ENCODE assay signal across 18 cellular contexts in the genomic region with DNA sequence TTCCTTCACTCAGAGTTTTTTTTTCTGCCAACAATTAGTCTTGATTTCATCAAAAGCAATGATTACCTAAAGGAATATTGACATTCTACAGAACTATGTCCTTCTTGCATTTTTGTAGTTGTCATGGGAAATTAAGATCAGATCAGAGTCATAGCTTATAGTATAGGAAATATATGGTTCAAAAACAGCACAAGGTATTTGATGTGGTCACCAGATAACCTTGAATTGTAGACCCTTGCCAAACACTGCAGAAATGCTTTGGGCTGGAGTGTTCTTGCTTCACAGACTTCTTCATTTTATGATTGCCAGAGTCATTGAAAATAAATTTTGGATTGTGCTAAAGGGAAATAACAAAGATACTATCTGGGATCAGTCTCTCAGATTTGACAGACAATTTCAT.
DNase-seq lines count a peak whose midpoint lies in the region; FAIRE-seq and TF ChIP-seq lines count a peak whose summit lies in the region.
"Had no signal": no experiment of that assay in that cellular context is flagged by ENCODE, and none has a peak within 500 bp of the region (broad histone marks: within the 10 kb centered on the region; RNA-seq: fewer than 3 reads in every experiment).

No MANE protein-coding gene starts in this region.

- H3K27me3 Mint-ChIP-seq in activated naive CD8-positive, alpha-beta T cell = no peaks in the 10 kb centered on the region
- H3K27me3 Mint-ChIP-seq in activated naive CD8-positive, alpha-beta T cell treated with anti-CD3 and anti-CD28 coated beads for 36 hours = no peaks in the 10 kb centered on the region
- H3K27me3 Mint-ChIP-seq in activated T-helper 2 cell treated with anti-CD3 and anti-CD28 coated beads, Interferon-gamma antibody, Interleukin-2, Interleukin-4, amounts not matched to agents 10 μg/mL and 5 μg/mL and 100 μg/mL, durations not matched to agents 14 hours and 24 hours and 36 hours (ENCODE audit: low read depth) = no peaks in the 10 kb centered on the region
- H3K27me3 Mint-ChIP-seq: CD4-positive, alpha-beta T cell had no signal

- H3K27ac Mint-ChIP-seq in activated naive CD8-positive, alpha-beta T cell = peak overlapping the region; percentile 70
- no peak overlapping the region for H3K27ac Mint-ChIP-seq in activated naive CD8-positive, alpha-beta T cell treated with anti-CD3 and anti-CD28 coated beads for 36 hours
- H3K27ac Mint-ChIP-seq in activated T-helper 2 cell treated with anti-CD3 and anti-CD28 coated beads, Interferon-gamma antibody, Interleukin-2, Interleukin-4, amounts not matched to agents 10 μg/mL and 5 μg/mL and 100 μg/mL, durations not matched to agents 14 hours and 24 hours and 36 hours = peak overlapping the region; percentile 60
- H3K27ac Mint-ChIP-seq: CD4-positive, alpha-beta T cell; H9; IgD-negative memory B cell had no signal

- no peak for TF ChIP-seq CTCF in D721Med (IDR thresholded peaks at IDR 0.05; ENCODE audit: insufficient read depth, missing control alignments)

- H3K4me1 Mint-ChIP-seq in activated naive CD8-positive, alpha-beta T cell (ENCODE audit: low read depth) = peaks cover 68% of the 10 kb centered on the region
- peaks cover 71% of the 10 kb centered on the region for H3K4me1 Mint-ChIP-seq in activated naive CD8-positive, alpha-beta T cell treated with anti-CD3 and anti-CD28 coated beads for 36 hours
- H3K4me1 Mint-ChIP-seq in activated T-helper 2 cell treated with anti-CD3 and anti-CD28 coated beads, Interferon-gamma antibody, Interleukin-2, Interleukin-4, amounts not matched to agents 10 μg/mL and 5 μg/mL and 100 μg/mL, durations not matched to agents 14 hours and 24 hours and 36 hours (ENCODE audit: low read depth) = peaks cover 87% of the 10 kb centered on the region
- H3K4me1 Mint-ChIP-seq: H9 had no signal

- TF ChIP-seq POLR2A in GM12891 (IDR thresholded peaks at IDR 0.05; ENCODE audit: low read depth, low read length) = no peak

- no peak overlapping the region for H3K4me3 Mint-ChIP-seq in activated naive CD8-positive, alpha-beta T cell
- no peak overlapping the region for H3K4me3 Mint-ChIP-seq in activated naive CD8-positive, alpha-beta T cell treated with anti-CD3 and anti-CD28 coated beads for 36 hours
- H3K4me3 Mint-ChIP-seq in activated T-helper 2 cell treated with anti-CD3 and anti-CD28 coated beads, Interferon-gamma antibody, Interleukin-2, Interleukin-4, amounts not matched to agents 10 μg/mL and 5 μg/mL and 100 μg/mL, durations not matched to agents 14 hours and 24 hours and 36 hours (ENCODE audit: low read depth) = no peak overlapping the region
- H3K4me3 Mint-ChIP-seq: CD4-positive, alpha-beta T cell; H9; IgD-negative memory B cell had no signal

- DNase-seq in activated naive CD8-positive, alpha-beta T cell treated with anti-CD3 and anti-CD28 coated beads for 36 hours = no peak
- DNase-seq in GM12891 (ENCODE audit: insufficient read length, low spot score) (no peak), D721Med (ENCODE audit: insufficient read length, low spot score) (no peak), NCI-H2107 (lab: John Stamatoyannopoulos, UW) (no peak)
- DNase-seq in activated T-helper 2 cell treated with anti-CD3 and anti-CD28 coated beads, Interferon-gamma antibody, Interleukin-2, Interleukin-4, amounts not matched to agents 10 μg/mL and 5 μg/mL and 100 μg/mL, durations not matched to agents 14 hours and 24 hours and 36 hours (ENCODE audit: low spot score) = no peak
- DNase-seq: ACHN; BE2C; Caco-2; CD4-positive, alpha-beta T cell; DMS153; DMS79; GF-D8; H9 had no signal

- FAIRE-seq in GM12891 (lab: Jason Lieb, UNC) (peak; percentile 50), D721Med (lab: Jason Lieb, UNC) (no peak)
- FAIRE-seq: A204.1, H1, HepG2 had no signal

- intact Hi-C loops in activated T-helper 2 cell treated with anti-CD3 and anti-CD28 coated beads, Interferon-gamma antibody, Interleukin-2, Interleukin-4, amounts not matched to agents 10 μg/mL and 5 μg/mL and 100 μg/mL, durations not matched to agents 14 hours and 24 hours and 36 hours (cut with micrococcal nuclease) = loop anchor here (10.0 kb wide), 2 partner anchors 911 to 1591 kb away; partner anchors contain the start of gene SLC25A15

- no peaks in the 10 kb centered on the region for H3K9me3 Mint-ChIP-seq in activated naive CD8-positive, alpha-beta T cell (ENCODE audit: low read depth)
- H3K9me3 Mint-ChIP-seq in activated naive CD8-positive, alpha-beta T cell treated with anti-CD3 and anti-CD28 coated beads for 36 hours = peaks cover 13% of the 10 kb centered on the region
- peaks cover 5% of the 10 kb centered on the region for H3K9me3 Mint-ChIP-seq in activated T-helper 2 cell treated with anti-CD3 and anti-CD28 coated beads, Interferon-gamma antibody, Interleukin-2, Interleukin-4, amounts not matched to agents 10 μg/mL and 5 μg/mL and 100 μg/mL, durations not matched to agents 14 hours and 24 hours and 36 hours
- H3K9me3 Mint-ChIP-seq: CD4-positive, alpha-beta T cell; IgD-negative memory B cell had no signal

- no peaks in the 10 kb centered on the region for H3K36me3 Mint-ChIP-seq in activated naive CD8-positive, alpha-beta T cell
- H3K36me3 Mint-ChIP-seq in activated naive CD8-positive, alpha-beta T cell treated with anti-CD3 and anti-CD28 coated beads for 36 hours = peaks cover 21% of the 10 kb centered on the region
- H3K36me3 Mint-ChIP-seq in activated T-helper 2 cell treated with anti-CD3 and anti-CD28 coated beads, Interferon-gamma antibody, Interleukin-2, Interleukin-4, amounts not matched to agents 10 μg/mL and 5 μg/mL and 100 μg/mL, durations not matched to agents 14 hours and 24 hours and 36 hours (ENCODE audit: low read depth) = peaks cover 5% of the 10 kb centered on the region

TF ChIP-seq in GM12891, 5 proteins besides CTCF, POLR2A, EP300 and RAD21:
- no peak for TF ChIP-seq SPI1 (IDR thresholded peaks at IDR 0.05; ENCODE audit: low read depth, low read length)
- no peak for TF ChIP-seq POU2F2 (IDR thresholded peaks at IDR 0.05; ENCODE audit: low read depth, low read length)
- TF ChIP-seq PAX5 (IDR thresholded peaks at IDR 0.05; ENCODE audit: insufficient read depth, low read length, severe bottlenecking) = no peak
- no peak for TF ChIP-seq POLR2AphosphoS5 (IDR thresholded peaks at IDR 0.05; ENCODE audit: low read depth, low read length)
- no peak for TF ChIP-seq TAF1 (IDR thresholded peaks at IDR 0.05; ENCODE audit: low read depth, low read length)
